2 cellular contexts compared by ENCODE assay signal in genomic region chr2:79580175-79580574, GRCh38.
TF ChIP-seq lines count a peak whose summit lies in the region.

No MANE protein-coding gene starts in this region.

TF ChIP-seq in H1, 55 proteins besides CTCF, POLR2A, EP300 and RAD21:
- TF ChIP-seq, protein P1, sequence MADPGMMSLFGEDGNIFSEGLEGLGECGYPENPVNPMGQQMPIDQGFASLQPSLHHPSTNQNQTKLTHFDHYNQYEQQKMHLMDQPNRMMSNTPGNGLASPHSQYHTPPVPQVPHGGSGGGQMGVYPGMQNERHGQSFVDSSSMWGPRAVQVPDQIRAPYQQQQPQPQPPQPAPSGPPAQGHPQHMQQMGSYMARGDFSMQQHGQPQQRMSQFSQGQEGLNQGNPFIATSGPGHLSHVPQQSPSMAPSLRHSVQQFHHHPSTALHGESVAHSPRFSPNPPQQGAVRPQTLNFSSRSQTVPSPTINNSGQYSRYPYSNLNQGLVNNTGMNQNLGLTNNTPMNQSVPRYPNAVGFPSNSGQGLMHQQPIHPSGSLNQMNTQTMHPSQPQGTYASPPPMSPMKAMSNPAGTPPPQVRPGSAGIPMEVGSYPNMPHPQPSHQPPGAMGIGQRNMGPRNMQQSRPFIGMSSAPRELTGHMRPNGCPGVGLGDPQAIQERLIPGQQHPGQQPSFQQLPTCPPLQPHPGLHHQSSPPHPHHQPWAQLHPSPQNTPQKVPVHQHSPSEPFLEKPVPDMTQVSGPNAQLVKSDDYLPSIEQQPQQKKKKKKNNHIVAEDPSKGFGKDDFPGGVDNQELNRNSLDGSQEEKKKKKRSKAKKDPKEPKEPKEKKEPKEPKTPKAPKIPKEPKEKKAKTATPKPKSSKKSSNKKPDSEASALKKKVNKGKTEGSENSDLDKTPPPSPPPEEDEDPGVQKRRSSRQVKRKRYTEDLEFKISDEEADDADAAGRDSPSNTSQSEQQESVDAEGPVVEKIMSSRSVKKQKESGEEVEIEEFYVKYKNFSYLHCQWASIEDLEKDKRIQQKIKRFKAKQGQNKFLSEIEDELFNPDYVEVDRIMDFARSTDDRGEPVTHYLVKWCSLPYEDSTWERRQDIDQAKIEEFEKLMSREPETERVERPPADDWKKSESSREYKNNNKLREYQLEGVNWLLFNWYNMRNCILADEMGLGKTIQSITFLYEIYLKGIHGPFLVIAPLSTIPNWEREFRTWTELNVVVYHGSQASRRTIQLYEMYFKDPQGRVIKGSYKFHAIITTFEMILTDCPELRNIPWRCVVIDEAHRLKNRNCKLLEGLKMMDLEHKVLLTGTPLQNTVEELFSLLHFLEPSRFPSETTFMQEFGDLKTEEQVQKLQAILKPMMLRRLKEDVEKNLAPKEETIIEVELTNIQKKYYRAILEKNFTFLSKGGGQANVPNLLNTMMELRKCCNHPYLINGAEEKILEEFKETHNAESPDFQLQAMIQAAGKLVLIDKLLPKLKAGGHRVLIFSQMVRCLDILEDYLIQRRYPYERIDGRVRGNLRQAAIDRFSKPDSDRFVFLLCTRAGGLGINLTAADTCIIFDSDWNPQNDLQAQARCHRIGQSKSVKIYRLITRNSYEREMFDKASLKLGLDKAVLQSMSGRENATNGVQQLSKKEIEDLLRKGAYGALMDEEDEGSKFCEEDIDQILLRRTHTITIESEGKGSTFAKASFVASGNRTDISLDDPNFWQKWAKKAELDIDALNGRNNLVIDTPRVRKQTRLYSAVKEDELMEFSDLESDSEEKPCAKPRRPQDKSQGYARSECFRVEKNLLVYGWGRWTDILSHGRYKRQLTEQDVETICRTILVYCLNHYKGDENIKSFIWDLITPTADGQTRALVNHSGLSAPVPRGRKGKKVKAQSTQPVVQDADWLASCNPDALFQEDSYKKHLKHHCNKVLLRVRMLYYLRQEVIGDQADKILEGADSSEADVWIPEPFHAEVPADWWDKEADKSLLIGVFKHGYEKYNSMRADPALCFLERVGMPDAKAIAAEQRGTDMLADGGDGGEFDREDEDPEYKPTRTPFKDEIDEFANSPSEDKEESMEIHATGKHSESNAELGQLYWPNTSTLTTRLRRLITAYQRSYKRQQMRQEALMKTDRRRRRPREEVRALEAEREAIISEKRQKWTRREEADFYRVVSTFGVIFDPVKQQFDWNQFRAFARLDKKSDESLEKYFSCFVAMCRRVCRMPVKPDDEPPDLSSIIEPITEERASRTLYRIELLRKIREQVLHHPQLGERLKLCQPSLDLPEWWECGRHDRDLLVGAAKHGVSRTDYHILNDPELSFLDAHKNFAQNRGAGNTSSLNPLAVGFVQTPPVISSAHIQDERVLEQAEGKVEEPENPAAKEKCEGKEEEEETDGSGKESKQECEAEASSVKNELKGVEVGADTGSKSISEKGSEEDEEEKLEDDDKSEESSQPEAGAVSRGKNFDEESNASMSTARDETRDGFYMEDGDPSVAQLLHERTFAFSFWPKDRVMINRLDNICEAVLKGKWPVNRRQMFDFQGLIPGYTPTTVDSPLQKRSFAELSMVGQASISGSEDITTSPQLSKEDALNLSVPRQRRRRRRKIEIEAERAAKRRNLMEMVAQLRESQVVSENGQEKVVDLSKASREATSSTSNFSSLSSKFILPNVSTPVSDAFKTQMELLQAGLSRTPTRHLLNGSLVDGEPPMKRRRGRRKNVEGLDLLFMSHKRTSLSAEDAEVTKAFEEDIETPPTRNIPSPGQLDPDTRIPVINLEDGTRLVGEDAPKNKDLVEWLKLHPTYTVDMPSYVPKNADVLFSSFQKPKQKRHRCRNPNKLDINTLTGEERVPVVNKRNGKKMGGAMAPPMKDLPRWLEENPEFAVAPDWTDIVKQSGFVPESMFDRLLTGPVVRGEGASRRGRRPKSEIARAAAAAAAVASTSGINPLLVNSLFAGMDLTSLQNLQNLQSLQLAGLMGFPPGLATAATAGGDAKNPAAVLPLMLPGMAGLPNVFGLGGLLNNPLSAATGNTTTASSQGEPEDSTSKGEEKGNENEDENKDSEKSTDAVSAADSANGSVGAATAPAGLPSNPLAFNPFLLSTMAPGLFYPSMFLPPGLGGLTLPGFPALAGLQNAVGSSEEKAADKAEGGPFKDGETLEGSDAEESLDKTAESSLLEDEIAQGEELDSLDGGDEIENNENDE (IDR thresholded peaks at IDR 0.05; ENCODE audit: insufficient replicate concordance, low read length): no peak
- TF ChIP-seq CHD1 (IDR thresholded peaks at IDR 0.05; ENCODE audit: low read depth, low read length): no peak
- TF ChIP-seq ATF3 (IDR thresholded peaks at IDR 0.05; ENCODE audit: insufficient read depth, low read depth, low read length): no peak
- TF ChIP-seq BRCA1 (IDR thresholded peaks at IDR 0.05; ENCODE audit: low read depth, low read length): no peak
- TF ChIP-seq TCF12 (IDR thresholded peaks at IDR 0.05; ENCODE audit: low read depth, low read length): no peak
- no peak for TF ChIP-seq SP2 (IDR thresholded peaks at IDR 0.05; ENCODE audit: low read length)
- TF ChIP-seq SAP30 (IDR thresholded peaks at IDR 0.05; ENCODE audit: insufficient read depth, insufficient replicate concordance, low read length): no peak
- TF ChIP-seq, protein P2, sequence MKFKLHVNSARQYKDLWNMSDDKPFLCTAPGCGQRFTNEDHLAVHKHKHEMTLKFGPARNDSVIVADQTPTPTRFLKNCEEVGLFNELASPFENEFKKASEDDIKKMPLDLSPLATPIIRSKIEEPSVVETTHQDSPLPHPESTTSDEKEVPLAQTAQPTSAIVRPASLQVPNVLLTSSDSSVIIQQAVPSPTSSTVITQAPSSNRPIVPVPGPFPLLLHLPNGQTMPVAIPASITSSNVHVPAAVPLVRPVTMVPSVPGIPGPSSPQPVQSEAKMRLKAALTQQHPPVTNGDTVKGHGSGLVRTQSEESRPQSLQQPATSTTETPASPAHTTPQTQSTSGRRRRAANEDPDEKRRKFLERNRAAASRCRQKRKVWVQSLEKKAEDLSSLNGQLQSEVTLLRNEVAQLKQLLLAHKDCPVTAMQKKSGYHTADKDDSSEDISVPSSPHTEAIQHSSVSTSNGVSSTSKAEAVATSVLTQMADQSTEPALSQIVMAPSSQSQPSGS (IDR thresholded peaks at IDR 0.05; ENCODE audit: low read length): no peak
- no peak; the same call in 1 of the 2 replicates for TF ChIP-seq TEAD4 (IDR thresholded peaks at IDR 0.05; ENCODE audit: low read depth, low read length)
- no peak for TF ChIP-seq SP1 (IDR thresholded peaks at IDR 0.05; ENCODE audit: low read depth, low read length)
- TF ChIP-seq EZH2 (IDR thresholded peaks at IDR 0.05; ENCODE audit: low read depth, low read length, severe bottlenecking): no peak
- TF ChIP-seq HDAC2 (IDR thresholded peaks at IDR 0.05; ENCODE audit: borderline replicate concordance in 1 of 2, low read depth in 2 of 2, low read length in 2 of 2): no peak
- no peak for TF ChIP-seq HDAC6 (IDR thresholded peaks at IDR 0.05; ENCODE audit: low read depth, low read length)
- no peak for TF ChIP-seq POU5F1 (IDR thresholded peaks at IDR 0.05; ENCODE audit: low read depth, low read length)

TF ChIP-seq in SK-N-SH, 30 proteins besides CTCF, POLR2A, EP300 and RAD21:
- no peak for TF ChIP-seq TAF1 (IDR thresholded peaks at IDR 0.05; ENCODE audit: borderline replicate concordance, low read depth, low read length)
- TF ChIP-seq, protein P3, sequence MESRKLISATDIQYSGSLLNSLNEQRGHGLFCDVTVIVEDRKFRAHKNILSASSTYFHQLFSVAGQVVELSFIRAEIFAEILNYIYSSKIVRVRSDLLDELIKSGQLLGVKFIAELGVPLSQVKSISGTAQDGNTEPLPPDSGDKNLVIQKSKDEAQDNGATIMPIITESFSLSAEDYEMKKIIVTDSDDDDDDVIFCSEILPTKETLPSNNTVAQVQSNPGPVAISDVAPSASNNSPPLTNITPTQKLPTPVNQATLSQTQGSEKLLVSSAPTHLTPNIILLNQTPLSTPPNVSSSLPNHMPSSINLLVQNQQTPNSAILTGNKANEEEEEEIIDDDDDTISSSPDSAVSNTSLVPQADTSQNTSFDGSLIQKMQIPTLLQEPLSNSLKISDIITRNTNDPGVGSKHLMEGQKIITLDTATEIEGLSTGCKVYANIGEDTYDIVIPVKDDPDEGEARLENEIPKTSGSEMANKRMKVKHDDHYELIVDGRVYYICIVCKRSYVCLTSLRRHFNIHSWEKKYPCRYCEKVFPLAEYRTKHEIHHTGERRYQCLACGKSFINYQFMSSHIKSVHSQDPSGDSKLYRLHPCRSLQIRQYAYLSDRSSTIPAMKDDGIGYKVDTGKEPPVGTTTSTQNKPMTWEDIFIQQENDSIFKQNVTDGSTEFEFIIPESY (IDR thresholded peaks at IDR 0.05; ENCODE audit: borderline replicate concordance, low read depth): no peak
- no peak for TF ChIP-seq EZH2phosphoT487 (IDR thresholded peaks at IDR 0.05; ENCODE audit: borderline replicate concordance, low read depth)
- TF ChIP-seq USF2 (IDR thresholded peaks at IDR 0.05; ENCODE audit: borderline replicate concordance, low read depth, low read length): no peak
- TF ChIP-seq, protein P4, sequence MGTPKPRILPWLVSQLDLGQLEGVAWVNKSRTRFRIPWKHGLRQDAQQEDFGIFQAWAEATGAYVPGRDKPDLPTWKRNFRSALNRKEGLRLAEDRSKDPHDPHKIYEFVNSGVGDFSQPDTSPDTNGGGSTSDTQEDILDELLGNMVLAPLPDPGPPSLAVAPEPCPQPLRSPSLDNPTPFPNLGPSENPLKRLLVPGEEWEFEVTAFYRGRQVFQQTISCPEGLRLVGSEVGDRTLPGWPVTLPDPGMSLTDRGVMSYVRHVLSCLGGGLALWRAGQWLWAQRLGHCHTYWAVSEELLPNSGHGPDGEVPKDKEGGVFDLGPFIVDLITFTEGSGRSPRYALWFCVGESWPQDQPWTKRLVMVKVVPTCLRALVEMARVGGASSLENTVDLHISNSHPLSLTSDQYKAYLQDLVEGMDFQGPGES (IDR thresholded peaks at IDR 0.05; ENCODE audit: low read depth, low read length): no peak
- no peak for TF ChIP-seq FOXM1 (IDR thresholded peaks at IDR 0.05; ENCODE audit: low read depth)
- no peak for TF ChIP-seq USF1 (IDR thresholded peaks at IDR 0.05; ENCODE audit: borderline replicate concordance, low read depth)
- TF ChIP-seq YY1 (IDR thresholded peaks at IDR 0.05; ENCODE audit: low read depth): no peak
- TF ChIP-seq MXI1 (IDR thresholded peaks at IDR 0.05; ENCODE audit: low read depth, low read length): no peak
- TF ChIP-seq CHD2 (IDR thresholded peaks at IDR 0.05; ENCODE audit: low read length, partially characterized antibody): no peak
- TF ChIP-seq FOXJ3 (CRISPR knock-in tag; IDR thresholded peaks at IDR 0.05): no peak
- TF ChIP-seq MEF2A (IDR thresholded peaks at IDR 0.05; ENCODE audit: borderline replicate concordance, low read depth): no peak
- no peak for TF ChIP-seq TCF12 (IDR thresholded peaks at IDR 0.05)
- TF ChIP-seq SMC3 (IDR thresholded peaks at IDR 0.05; ENCODE audit: low read depth, low read length): no peak
- no peak for TF ChIP-seq GABPA (IDR thresholded peaks at IDR 0.05; ENCODE audit: low read depth)
- no peak for TF ChIP-seq GATA2 (CRISPR knock-in tag; IDR thresholded peaks at IDR 0.05)
- TF ChIP-seq JUND (IDR thresholded peaks at IDR 0.05): no peak
- TF ChIP-seq, protein P5, sequence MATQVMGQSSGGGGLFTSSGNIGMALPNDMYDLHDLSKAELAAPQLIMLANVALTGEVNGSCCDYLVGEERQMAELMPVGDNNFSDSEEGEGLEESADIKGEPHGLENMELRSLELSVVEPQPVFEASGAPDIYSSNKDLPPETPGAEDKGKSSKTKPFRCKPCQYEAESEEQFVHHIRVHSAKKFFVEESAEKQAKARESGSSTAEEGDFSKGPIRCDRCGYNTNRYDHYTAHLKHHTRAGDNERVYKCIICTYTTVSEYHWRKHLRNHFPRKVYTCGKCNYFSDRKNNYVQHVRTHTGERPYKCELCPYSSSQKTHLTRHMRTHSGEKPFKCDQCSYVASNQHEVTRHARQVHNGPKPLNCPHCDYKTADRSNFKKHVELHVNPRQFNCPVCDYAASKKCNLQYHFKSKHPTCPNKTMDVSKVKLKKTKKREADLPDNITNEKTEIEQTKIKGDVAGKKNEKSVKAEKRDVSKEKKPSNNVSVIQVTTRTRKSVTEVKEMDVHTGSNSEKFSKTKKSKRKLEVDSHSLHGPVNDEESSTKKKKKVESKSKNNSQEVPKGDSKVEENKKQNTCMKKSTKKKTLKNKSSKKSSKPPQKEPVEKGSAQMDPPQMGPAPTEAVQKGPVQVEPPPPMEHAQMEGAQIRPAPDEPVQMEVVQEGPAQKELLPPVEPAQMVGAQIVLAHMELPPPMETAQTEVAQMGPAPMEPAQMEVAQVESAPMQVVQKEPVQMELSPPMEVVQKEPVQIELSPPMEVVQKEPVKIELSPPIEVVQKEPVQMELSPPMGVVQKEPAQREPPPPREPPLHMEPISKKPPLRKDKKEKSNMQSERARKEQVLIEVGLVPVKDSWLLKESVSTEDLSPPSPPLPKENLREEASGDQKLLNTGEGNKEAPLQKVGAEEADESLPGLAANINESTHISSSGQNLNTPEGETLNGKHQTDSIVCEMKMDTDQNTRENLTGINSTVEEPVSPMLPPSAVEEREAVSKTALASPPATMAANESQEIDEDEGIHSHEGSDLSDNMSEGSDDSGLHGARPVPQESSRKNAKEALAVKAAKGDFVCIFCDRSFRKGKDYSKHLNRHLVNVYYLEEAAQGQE (IDR thresholded peaks at IDR 0.05; ENCODE audit: low read depth, low read length): no peak
